ENCODE assay signal across 1 cellular context in genomic region chr20:45972500-45973183, GRCh38.
TF ChIP-seq lines count a peak whose summit lies in the region.

No MANE protein-coding gene starts in this region.

TF ChIP-seq in K562, 482 proteins besides CTCF, POLR2A, EP300 and RAD21 (continued from another document and continues in another):
- TF ChIP-seq, protein P1, sequence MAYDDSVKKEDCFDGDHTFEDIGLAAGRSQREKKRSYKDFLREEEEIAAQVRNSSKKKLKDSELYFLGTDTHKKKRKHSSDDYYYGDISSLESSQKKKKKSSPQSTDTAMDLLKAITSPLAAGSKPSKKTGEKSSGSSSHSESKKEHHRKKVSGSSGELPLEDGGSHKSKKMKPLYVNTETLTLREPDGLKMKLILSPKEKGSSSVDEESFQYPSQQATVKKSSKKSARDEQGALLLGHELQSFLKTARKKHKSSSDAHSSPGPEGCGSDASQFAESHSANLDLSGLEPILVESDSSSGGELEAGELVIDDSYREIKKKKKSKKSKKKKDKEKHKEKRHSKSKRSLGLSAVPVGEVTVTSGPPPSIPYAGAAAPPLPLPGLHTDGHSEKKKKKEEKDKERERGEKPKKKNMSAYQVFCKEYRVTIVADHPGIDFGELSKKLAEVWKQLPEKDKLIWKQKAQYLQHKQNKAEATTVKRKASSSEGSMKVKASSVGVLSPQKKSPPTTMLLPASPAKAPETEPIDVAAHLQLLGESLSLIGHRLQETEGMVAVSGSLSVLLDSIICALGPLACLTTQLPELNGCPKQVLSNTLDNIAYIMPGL (CRISPR knock-in tag; IDR thresholded peaks at IDR 0.05) = no peak
- no peak for TF ChIP-seq ZNF431 (CRISPR knock-in tag; IDR thresholded peaks at IDR 0.05)
- no peak for TF ChIP-seq ZNF398 (CRISPR knock-in tag; IDR thresholded peaks at IDR 0.05)
- no peak for TF ChIP-seq HMBOX1 (IDR thresholded peaks at IDR 0.05)
- no peak for TF ChIP-seq MTA1 (IDR thresholded peaks at IDR 0.05; ENCODE audit: borderline replicate concordance)
- TF ChIP-seq FIP1L1 (IDR thresholded peaks at IDR 0.05; ENCODE audit: low read depth, low read length, poor library complexity, severe bottlenecking) = no peak
- TF ChIP-seq PCBP1 (IDR thresholded peaks at IDR 0.05; ENCODE audit: low read depth, low read length, poor library complexity, severe bottlenecking) = no peak
- peak; percentile 23; the same call in 1 of the 2 replicates for TF ChIP-seq EHMT2 (IDR thresholded peaks at IDR 0.05)
- no peak for TF ChIP-seq RBM17 (IDR thresholded peaks at IDR 0.05; ENCODE audit: borderline replicate concordance, low read depth, low read length)
- no peak for TF ChIP-seq CHD2 (IDR thresholded peaks at IDR 0.05; ENCODE audit: low read depth, low read length)
- TF ChIP-seq ELF1 (tag; IDR thresholded peaks at IDR 0.05) = peak; percentile 85
- TF ChIP-seq ZBTB1 (CRISPR knock-in tag; IDR thresholded peaks at IDR 0.05; ENCODE audit: borderline replicate concordance, low read depth) = no peak
- TF ChIP-seq IFI16 (CRISPR knock-in tag; IDR thresholded peaks at IDR 0.05) = no peak
- no peak for TF ChIP-seq SAFB (IDR thresholded peaks at IDR 0.05; ENCODE audit: borderline replicate concordance, low read depth, low read length)
- TF ChIP-seq NRF1 (conservative IDR thresholded peaks at IDR 0.05 in 1 of 2, IDR thresholded peaks at IDR 0.05 in 1 of 2) = peak in 1 of 2 experiments; percentile 71
- TF ChIP-seq SMARCA5 (IDR thresholded peaks at IDR 0.05) = peak; percentile 63; the same call in 1 of the 2 replicates
- peak; percentile 7; the same call in 1 of the 2 replicates for TF ChIP-seq TEAD4 (IDR thresholded peaks at IDR 0.05; ENCODE audit: low read length)
- no peak for TF ChIP-seq TEAD4 (CRISPR knock-in tag; IDR thresholded peaks at IDR 0.05; ENCODE audit: borderline replicate concordance)
- 0 out of 3 replicates have a peak, but pooled peaks of 1 of the 2 experiments have one; percentile 6 for TF ChIP-seq CBX3 (IDR thresholded peaks at IDR 0.05; ENCODE audit: borderline replicate concordance in 1 of 2, low read length in 2 of 2)
- TF ChIP-seq HDAC1 (IDR thresholded peaks at IDR 0.05) = no peak
- TF ChIP-seq ZNF217 (CRISPR knock-in tag; IDR thresholded peaks at IDR 0.05) = no peak
- TF ChIP-seq DACH1 (IDR thresholded peaks at IDR 0.05; ENCODE audit: partially characterized antibody) = no peak
- no peak for TF ChIP-seq HDAC6 (IDR thresholded peaks at IDR 0.05; ENCODE audit: low read depth, low read length)
- peak; percentile 86 for TF ChIP-seq MAFG (tag; conservative IDR thresholded peaks at IDR 0.05)
- no peak for TF ChIP-seq GTF2A2 (tag; IDR thresholded peaks at IDR 0.05)
- no peak for TF ChIP-seq NFYB (IDR thresholded peaks at IDR 0.05; ENCODE audit: extremely low read depth, insufficient read length)
- peak; percentile 92 for TF ChIP-seq TAF7 (tag; IDR thresholded peaks at IDR 0.05)
- 0 out of 2 replicates have a peak, but pooled peaks have one; percentile 9 for TF ChIP-seq MTA2 (IDR thresholded peaks at IDR 0.05; ENCODE audit: low read depth)
- TF ChIP-seq ZNF764 (CRISPR knock-in tag; IDR thresholded peaks at IDR 0.05; ENCODE audit: low read depth) = no peak
- TF ChIP-seq HES1 (IDR thresholded peaks at IDR 0.05; ENCODE audit: low read depth) = no peak
- TF ChIP-seq JUN (IDR thresholded peaks at IDR 0.05; ENCODE audit: borderline replicate concordance, low read depth, low read length) = no peak
- no peak for TF ChIP-seq JUN (CRISPR knock-in tag; IDR thresholded peaks at IDR 0.05; ENCODE audit: borderline replicate concordance)
- no peak for TF ChIP-seq BHLHE40 (IDR thresholded peaks at IDR 0.05; ENCODE audit: low read length)
- no peak for TF ChIP-seq ZNF197 (CRISPR knock-in tag; IDR thresholded peaks at IDR 0.05; ENCODE audit: low read depth)
- TF ChIP-seq, protein P2, sequence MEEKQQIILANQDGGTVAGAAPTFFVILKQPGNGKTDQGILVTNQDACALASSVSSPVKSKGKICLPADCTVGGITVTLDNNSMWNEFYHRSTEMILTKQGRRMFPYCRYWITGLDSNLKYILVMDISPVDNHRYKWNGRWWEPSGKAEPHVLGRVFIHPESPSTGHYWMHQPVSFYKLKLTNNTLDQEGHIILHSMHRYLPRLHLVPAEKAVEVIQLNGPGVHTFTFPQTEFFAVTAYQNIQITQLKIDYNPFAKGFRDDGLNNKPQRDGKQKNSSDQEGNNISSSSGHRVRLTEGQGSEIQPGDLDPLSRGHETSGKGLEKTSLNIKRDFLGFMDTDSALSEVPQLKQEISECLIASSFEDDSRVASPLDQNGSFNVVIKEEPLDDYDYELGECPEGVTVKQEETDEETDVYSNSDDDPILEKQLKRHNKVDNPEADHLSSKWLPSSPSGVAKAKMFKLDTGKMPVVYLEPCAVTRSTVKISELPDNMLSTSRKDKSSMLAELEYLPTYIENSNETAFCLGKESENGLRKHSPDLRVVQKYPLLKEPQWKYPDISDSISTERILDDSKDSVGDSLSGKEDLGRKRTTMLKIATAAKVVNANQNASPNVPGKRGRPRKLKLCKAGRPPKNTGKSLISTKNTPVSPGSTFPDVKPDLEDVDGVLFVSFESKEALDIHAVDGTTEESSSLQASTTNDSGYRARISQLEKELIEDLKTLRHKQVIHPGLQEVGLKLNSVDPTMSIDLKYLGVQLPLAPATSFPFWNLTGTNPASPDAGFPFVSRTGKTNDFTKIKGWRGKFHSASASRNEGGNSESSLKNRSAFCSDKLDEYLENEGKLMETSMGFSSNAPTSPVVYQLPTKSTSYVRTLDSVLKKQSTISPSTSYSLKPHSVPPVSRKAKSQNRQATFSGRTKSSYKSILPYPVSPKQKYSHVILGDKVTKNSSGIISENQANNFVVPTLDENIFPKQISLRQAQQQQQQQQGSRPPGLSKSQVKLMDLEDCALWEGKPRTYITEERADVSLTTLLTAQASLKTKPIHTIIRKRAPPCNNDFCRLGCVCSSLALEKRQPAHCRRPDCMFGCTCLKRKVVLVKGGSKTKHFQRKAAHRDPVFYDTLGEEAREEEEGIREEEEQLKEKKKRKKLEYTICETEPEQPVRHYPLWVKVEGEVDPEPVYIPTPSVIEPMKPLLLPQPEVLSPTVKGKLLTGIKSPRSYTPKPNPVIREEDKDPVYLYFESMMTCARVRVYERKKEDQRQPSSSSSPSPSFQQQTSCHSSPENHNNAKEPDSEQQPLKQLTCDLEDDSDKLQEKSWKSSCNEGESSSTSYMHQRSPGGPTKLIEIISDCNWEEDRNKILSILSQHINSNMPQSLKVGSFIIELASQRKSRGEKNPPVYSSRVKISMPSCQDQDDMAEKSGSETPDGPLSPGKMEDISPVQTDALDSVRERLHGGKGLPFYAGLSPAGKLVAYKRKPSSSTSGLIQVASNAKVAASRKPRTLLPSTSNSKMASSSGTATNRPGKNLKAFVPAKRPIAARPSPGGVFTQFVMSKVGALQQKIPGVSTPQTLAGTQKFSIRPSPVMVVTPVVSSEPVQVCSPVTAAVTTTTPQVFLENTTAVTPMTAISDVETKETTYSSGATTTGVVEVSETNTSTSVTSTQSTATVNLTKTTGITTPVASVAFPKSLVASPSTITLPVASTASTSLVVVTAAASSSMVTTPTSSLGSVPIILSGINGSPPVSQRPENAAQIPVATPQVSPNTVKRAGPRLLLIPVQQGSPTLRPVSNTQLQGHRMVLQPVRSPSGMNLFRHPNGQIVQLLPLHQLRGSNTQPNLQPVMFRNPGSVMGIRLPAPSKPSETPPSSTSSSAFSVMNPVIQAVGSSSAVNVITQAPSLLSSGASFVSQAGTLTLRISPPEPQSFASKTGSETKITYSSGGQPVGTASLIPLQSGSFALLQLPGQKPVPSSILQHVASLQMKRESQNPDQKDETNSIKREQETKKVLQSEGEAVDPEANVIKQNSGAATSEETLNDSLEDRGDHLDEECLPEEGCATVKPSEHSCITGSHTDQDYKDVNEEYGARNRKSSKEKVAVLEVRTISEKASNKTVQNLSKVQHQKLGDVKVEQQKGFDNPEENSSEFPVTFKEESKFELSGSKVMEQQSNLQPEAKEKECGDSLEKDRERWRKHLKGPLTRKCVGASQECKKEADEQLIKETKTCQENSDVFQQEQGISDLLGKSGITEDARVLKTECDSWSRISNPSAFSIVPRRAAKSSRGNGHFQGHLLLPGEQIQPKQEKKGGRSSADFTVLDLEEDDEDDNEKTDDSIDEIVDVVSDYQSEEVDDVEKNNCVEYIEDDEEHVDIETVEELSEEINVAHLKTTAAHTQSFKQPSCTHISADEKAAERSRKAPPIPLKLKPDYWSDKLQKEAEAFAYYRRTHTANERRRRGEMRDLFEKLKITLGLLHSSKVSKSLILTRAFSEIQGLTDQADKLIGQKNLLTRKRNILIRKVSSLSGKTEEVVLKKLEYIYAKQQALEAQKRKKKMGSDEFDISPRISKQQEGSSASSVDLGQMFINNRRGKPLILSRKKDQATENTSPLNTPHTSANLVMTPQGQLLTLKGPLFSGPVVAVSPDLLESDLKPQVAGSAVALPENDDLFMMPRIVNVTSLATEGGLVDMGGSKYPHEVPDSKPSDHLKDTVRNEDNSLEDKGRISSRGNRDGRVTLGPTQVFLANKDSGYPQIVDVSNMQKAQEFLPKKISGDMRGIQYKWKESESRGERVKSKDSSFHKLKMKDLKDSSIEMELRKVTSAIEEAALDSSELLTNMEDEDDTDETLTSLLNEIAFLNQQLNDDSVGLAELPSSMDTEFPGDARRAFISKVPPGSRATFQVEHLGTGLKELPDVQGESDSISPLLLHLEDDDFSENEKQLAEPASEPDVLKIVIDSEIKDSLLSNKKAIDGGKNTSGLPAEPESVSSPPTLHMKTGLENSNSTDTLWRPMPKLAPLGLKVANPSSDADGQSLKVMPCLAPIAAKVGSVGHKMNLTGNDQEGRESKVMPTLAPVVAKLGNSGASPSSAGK (IDR thresholded peaks at IDR 0.05) = no peak
- TF ChIP-seq, protein P3, sequence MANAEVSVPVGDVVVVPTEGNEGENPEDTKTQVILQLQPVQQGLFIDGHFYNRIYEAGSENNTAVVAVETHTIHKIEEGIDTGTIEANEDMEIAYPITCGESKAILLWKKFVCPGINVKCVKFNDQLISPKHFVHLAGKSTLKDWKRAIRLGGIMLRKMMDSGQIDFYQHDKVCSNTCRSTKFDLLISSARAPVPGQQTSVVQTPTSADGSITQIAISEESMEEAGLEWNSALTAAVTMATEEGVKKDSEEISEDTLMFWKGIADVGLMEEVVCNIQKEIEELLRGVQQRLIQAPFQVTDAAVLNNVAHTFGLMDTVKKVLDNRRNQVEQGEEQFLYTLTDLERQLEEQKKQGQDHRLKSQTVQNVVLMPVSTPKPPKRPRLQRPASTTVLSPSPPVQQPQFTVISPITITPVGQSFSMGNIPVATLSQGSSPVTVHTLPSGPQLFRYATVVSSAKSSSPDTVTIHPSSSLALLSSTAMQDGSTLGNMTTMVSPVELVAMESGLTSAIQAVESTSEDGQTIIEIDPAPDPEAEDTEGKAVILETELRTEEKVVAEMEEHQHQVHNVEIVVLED (CRISPR knock-in tag; IDR thresholded peaks at IDR 0.05) = no peak
- TF ChIP-seq ZNF324 (CRISPR knock-in tag; IDR thresholded peaks at IDR 0.05) = no peak
- no peak for TF ChIP-seq KDM1A (IDR thresholded peaks at IDR 0.05)
- TF ChIP-seq, protein P4, sequence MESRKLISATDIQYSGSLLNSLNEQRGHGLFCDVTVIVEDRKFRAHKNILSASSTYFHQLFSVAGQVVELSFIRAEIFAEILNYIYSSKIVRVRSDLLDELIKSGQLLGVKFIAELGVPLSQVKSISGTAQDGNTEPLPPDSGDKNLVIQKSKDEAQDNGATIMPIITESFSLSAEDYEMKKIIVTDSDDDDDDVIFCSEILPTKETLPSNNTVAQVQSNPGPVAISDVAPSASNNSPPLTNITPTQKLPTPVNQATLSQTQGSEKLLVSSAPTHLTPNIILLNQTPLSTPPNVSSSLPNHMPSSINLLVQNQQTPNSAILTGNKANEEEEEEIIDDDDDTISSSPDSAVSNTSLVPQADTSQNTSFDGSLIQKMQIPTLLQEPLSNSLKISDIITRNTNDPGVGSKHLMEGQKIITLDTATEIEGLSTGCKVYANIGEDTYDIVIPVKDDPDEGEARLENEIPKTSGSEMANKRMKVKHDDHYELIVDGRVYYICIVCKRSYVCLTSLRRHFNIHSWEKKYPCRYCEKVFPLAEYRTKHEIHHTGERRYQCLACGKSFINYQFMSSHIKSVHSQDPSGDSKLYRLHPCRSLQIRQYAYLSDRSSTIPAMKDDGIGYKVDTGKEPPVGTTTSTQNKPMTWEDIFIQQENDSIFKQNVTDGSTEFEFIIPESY (CRISPR knock-in tag; IDR thresholded peaks at IDR 0.05) = no peak
- TF ChIP-seq ZBTB2 (IDR thresholded peaks at IDR 0.05) = no peak
- no peak for TF ChIP-seq ARID2 (IDR thresholded peaks at IDR 0.05)
- no peak for TF ChIP-seq BRF1 (IDR thresholded peaks at IDR 0.05; ENCODE audit: borderline replicate concordance, extremely low read depth, insufficient read length)
- peak; percentile 28; the same call in 1 of the 2 replicates for TF ChIP-seq ZBTB7A (IDR thresholded peaks at IDR 0.05; ENCODE audit: borderline replicate concordance, control insufficient read depth, low read depth, low read length)
